ENCODE assay signal across 15 cellular contexts in the genomic region with DNA sequence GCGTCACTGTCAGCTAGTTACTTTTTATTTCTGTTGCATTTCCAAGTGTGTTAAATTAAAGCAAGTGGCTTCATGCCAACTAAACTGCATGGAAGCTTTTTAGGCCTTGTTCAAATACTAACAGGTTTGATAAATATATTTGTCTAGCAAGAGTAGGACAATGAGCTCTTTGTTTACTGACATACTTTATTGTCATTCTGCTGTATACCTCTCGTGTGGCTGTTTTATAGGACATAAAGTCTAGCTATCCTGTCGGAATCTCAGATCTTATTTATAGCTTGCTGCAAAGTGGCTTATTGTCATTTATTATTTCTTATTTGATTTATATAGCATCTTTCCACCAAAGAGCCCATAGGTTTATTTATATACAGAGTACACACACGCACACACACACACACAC.
DNase-seq lines count a peak whose midpoint lies in the region; TF ChIP-seq lines count a peak whose summit lies in the region.
"Had no signal": no experiment of that assay in that cellular context is flagged by ENCODE, and none has a peak within 500 bp of the region (broad histone marks: within the 10 kb centered on the region; RNA-seq: fewer than 3 reads in every experiment).

No MANE protein-coding gene starts in this region.

- H3K36me3 ChIP-seq in CD8-positive, alpha-beta memory T cell (ENCODE audit: insufficient read depth, low read length), result no peaks in the 10 kb centered on the region
- H3K36me3 ChIP-seq: BLaER1 treated with 17β-estradiol and CSF1 and Interleukin-3, amounts not matched to agents 10 nM and 100 nM; HAP-1 had no signal

- no peak overlapping the region for H3K4me3 ChIP-seq in CD8-positive, alpha-beta memory T cell (ENCODE audit: low read length)
- H3K4me3 ChIP-seq: BLaER1 treated with 17β-estradiol and CSF1 and Interleukin-3, amounts not matched to agents 10 nM and 100 nM; HAP-1; K562 had no signal

- H3K27ac Mint-ChIP-seq in CD8-positive, alpha-beta memory T cell, result no peak overlapping the region

- no peaks in the 10 kb centered on the region for H3K9me3 ChIP-seq in CD8-positive, alpha-beta memory T cell (ENCODE audit: low read length)
- H3K9me3 ChIP-seq: Caco-2, HAP-1 had no signal

- H3K27ac ChIP-seq in VCaP, result peak overlapping the region; percentile 19; the same call in 1 of the 2 replicates
- no peak overlapping the region for H3K27ac ChIP-seq in CD8-positive, alpha-beta memory T cell (ENCODE audit: low read depth, low read length)
- H3K27ac ChIP-seq: 22Rv1; BLaER1 treated with 17β-estradiol and CSF1 and Interleukin-3, amounts not matched to agents 10 nM and 100 nM had no signal

- no peaks in the 10 kb centered on the region for H3K4me1 Mint-ChIP-seq in CD8-positive, alpha-beta memory T cell

- CTCF ChIA-PET in CD8-positive, alpha-beta memory T cell (lab: Charles Lee), result no interaction called here

- peaks cover 0 to 16% (median 4%) of the 10 kb centered on the region in 5 donors for H3K9me3 Mint-ChIP-seq in CD8-positive, alpha-beta memory T cell

- H3K4me3 Mint-ChIP-seq in CD8-positive, alpha-beta memory T cell, result no peak overlapping the region

- POLR2A ChIA-PET in CD8-positive, alpha-beta memory T cell (lab: Charles Lee), result no interaction called here

- TF ChIP-seq CTCF in VCaP (conservative IDR thresholded peaks at IDR 0.05), result no peak

- no peaks in the 10 kb centered on the region for H3K36me3 Mint-ChIP-seq in CD8-positive, alpha-beta memory T cell

- H3K27me3 Mint-ChIP-seq in CD8-positive, alpha-beta memory T cell, result peaks cover 0 to 1% of the 10 kb centered on the region in 2 donors

- H3K4me1 ChIP-seq in CD8-positive, alpha-beta memory T cell (ENCODE audit: insufficient read depth, low read length), result no peaks in the 10 kb centered on the region
- H3K4me1 ChIP-seq: HAP-1 had no signal

- DNase-seq in NCI-H1436 (lab: John Stamatoyannopoulos, UW) (peak; percentile 9), NCI-H1436 treated with DMSO at 0.1 percent for 48 hours (lab: John Stamatoyannopoulos, UW) (no peak), NCI-H1417 (lab: John Stamatoyannopoulos, UW) (peak in 2 of 3 experiments; percentile 26 to 83), NCI-H510A treated with DMSO at 0.1 percent for 48 hours (lab: John Stamatoyannopoulos, UW) (peak; percentile 85), HuH-7.5 (ENCODE audit: low spot score) (no peak)
- DNase-seq in CD8-positive, alpha-beta memory T cell, result no peak
- no peak for DNase-seq in activated CD4-positive, alpha-beta T cell treated with anti-CD3 and anti-CD28 coated beads, Interleukin-2, amount 50 U/mL, for 1 hour
- DNase-seq: Caco-2, DMS79 treated with DMSO at 0.1 percent for 48 hours, SHP77 had no signal

- no peaks in the 10 kb centered on the region for H3K27me3 ChIP-seq in CD8-positive, alpha-beta memory T cell (ENCODE audit: insufficient read depth, low read length, poor library complexity, severe bottlenecking)
- H3K27me3 ChIP-seq: BLaER1 treated with 17β-estradiol and CSF1 and Interleukin-3, amounts not matched to agents 10 nM and 100 nM had no signal

Comparison
In these comparisons a context has a peak if more than half of its experiments do, and no peak if none do; other contexts are left out.
1. DNase-seq: peak in NCI-H1436 (single experiment), NCI-H1417 (2 of 3) and NCI-H510A treated with DMSO at 0.1 percent for 48 hours (single experiment); none in NCI-H1436 treated with DMSO at 0.1 percent for 48 hours (single experiment), CD8-positive, alpha-beta memory T cell (0 of 5), HuH-7.5 (single experiment) and activated CD4-positive, alpha-beta T cell treated with anti-CD3 and anti-CD28 coated beads, Interleukin-2, amount 50 U/mL, for 1 hour (single experiment).